In genomic region chr3:184016820-184017671, GRCh38 we compare ENCODE assay signal across 2 cellular contexts.
TF ChIP-seq lines count a peak whose summit lies in the region.

No MANE protein-coding gene starts in this region.

TF ChIP-seq in WTC11, 78 proteins besides CTCF, POLR2A, EP300 and RAD21 (continued from another document and continues in another):
- TF ChIP-seq ZNF317 (CRISPR knock-in tag; IDR thresholded peaks at IDR 0.05; ENCODE audit: borderline replicate concordance, low read depth) (no peak), NFYB (CRISPR knock-in tag; conservative IDR thresholded peaks at IDR 0.05; ENCODE audit: low read depth) (no peak), MYBL2 (CRISPR knock-in tag; IDR thresholded peaks at IDR 0.05) (no peak), FOXJ3 (CRISPR knock-in tag; IDR thresholded peaks at IDR 0.05; ENCODE audit: borderline replicate concordance) (no peak), KAT7 (CRISPR knock-in tag; IDR thresholded peaks at IDR 0.05; ENCODE audit: borderline replicate concordance) (peak; percentile 41; the same call in 1 of the 2 replicates), PREB (CRISPR knock-in tag; IDR thresholded peaks at IDR 0.05; ENCODE audit: borderline replicate concordance) (no peak; the same call in 1 of the 2 replicates), ERG (CRISPR knock-in tag; IDR thresholded peaks at IDR 0.05) (no peak), CDX4 (CRISPR knock-in tag; IDR thresholded peaks at IDR 0.05; ENCODE audit: borderline replicate concordance) (no peak), ZBTB21 (CRISPR knock-in tag; IDR thresholded peaks at IDR 0.05; ENCODE audit: borderline replicate concordance) (no peak), IRF1 (CRISPR knock-in tag; IDR thresholded peaks at IDR 0.05) (no peak), ATF2 (CRISPR knock-in tag; IDR thresholded peaks at IDR 0.05; ENCODE audit: borderline replicate concordance, low read depth) (no peak), HMGXB4 (CRISPR knock-in tag; IDR thresholded peaks at IDR 0.05) (peak; percentile 90; the same call in 1 of the 2 replicates), GABPB1 (CRISPR knock-in tag; IDR thresholded peaks at IDR 0.05) (no peak), AFF4 (CRISPR knock-in tag; IDR thresholded peaks at IDR 0.05; ENCODE audit: borderline replicate concordance) (no peak)

TF ChIP-seq in HepG2, 621 proteins besides CTCF, POLR2A, EP300 and RAD21 (continued from another document and continues in another):
- TF ChIP-seq ZNF879 (CRISPR knock-in tag; IDR thresholded peaks at IDR 0.05) (no peak), DBP (CRISPR knock-in tag; IDR thresholded peaks at IDR 0.05; ENCODE audit: not compliant biosample characterization) (peak; percentile 72), ZNF687 (CRISPR knock-in tag; IDR thresholded peaks at IDR 0.05) (no peak), ATAD3A (CRISPR knock-in tag; IDR thresholded peaks at IDR 0.05) (no peak), ZNF747 (CRISPR knock-in tag; IDR thresholded peaks at IDR 0.05; ENCODE audit: borderline replicate concordance) (0 out of 2 replicates have a peak, but pooled peaks have one; percentile 2), NKX3-1 (CRISPR knock-in tag; IDR thresholded peaks at IDR 0.05) (0 out of 2 replicates have a peak, but pooled peaks have one; percentile 40), ZNF354B (CRISPR knock-in tag; IDR thresholded peaks at IDR 0.05) (0 out of 2 replicates have a peak, but pooled peaks have one; percentile 12), E2F5 (CRISPR knock-in tag; conservative IDR thresholded peaks at IDR 0.05) (no peak), MAF1 (CRISPR knock-in tag; IDR thresholded peaks at IDR 0.05; ENCODE audit: borderline replicate concordance) (no peak; the same call in 1 of the 2 replicates), MIER3 (CRISPR knock-in tag; IDR thresholded peaks at IDR 0.05; ENCODE audit: borderline replicate concordance) (no peak), ZFX (CRISPR knock-in tag; IDR thresholded peaks at IDR 0.05; ENCODE audit: low read depth) (no peak), POLR2G (IDR thresholded peaks at IDR 0.05; ENCODE audit: low read depth, low read length) (no peak), PREB (CRISPR knock-in tag; IDR thresholded peaks at IDR 0.05) (0 out of 2 replicates have a peak, but pooled peaks have one; percentile 22), ADNP (CRISPR knock-in tag; IDR thresholded peaks at IDR 0.05) (0 out of 2 replicates have a peak, but pooled peaks have one; percentile 47), RBM22 (optimal IDR thresholded peaks at IDR 0.05; ENCODE audit: low read length) (no peak), FOXK1 (CRISPR knock-in tag; IDR thresholded peaks at IDR 0.05; ENCODE audit: borderline replicate concordance, low read depth) (no peak), NFKB2 (CRISPR knock-in tag; IDR thresholded peaks at IDR 0.05; ENCODE audit: borderline replicate concordance) (0 out of 2 replicates have a peak, but pooled peaks have one; percentile 26), HOMEZ (CRISPR knock-in tag; IDR thresholded peaks at IDR 0.05; ENCODE audit: low read depth) (no peak), TRIM24 (CRISPR knock-in tag; IDR thresholded peaks at IDR 0.05) (no peak), ZNF101 (CRISPR knock-in tag; IDR thresholded peaks at IDR 0.05; ENCODE audit: borderline replicate concordance, low read depth) (no peak), MEIS2 (CRISPR knock-in tag; IDR thresholded peaks at IDR 0.05) (peak; percentile 30; the same call in 1 of the 2 replicates), MYC (CRISPR knock-in tag; IDR thresholded peaks at IDR 0.05; ENCODE audit: borderline replicate concordance) (no peak), SAP130 (CRISPR knock-in tag; IDR thresholded peaks at IDR 0.05; ENCODE audit: low read depth) (no peak), MTA3 (CRISPR knock-in tag; IDR thresholded peaks at IDR 0.05) (no peak), ZBTB26 (CRISPR knock-in tag; IDR thresholded peaks at IDR 0.05; ENCODE audit: borderline replicate concordance) (no peak), MEF2D (CRISPR knock-in tag; IDR thresholded peaks at IDR 0.05) (no peak), KAT7 (CRISPR knock-in tag; IDR thresholded peaks at IDR 0.05; ENCODE audit: borderline replicate concordance) (no peak), ZBTB1 (CRISPR knock-in tag; IDR thresholded peaks at IDR 0.05; ENCODE audit: borderline replicate concordance) (no peak), SNAPC2 (CRISPR knock-in tag; IDR thresholded peaks at IDR 0.05) (no peak), MATR3 (CRISPR knock-in tag; IDR thresholded peaks at IDR 0.05) (0 out of 2 replicates have a peak, but pooled peaks have one; percentile 18), MLLT10 (CRISPR knock-in tag; IDR thresholded peaks at IDR 0.05) (no peak), ZNF766 (CRISPR knock-in tag; IDR thresholded peaks at IDR 0.05; ENCODE audit: borderline replicate concordance) (peak; percentile 59; the same call in 1 of the 2 replicates), ZNF709 (CRISPR knock-in tag; IDR thresholded peaks at IDR 0.05) (no peak), MED8 (CRISPR knock-in tag; IDR thresholded peaks at IDR 0.05; ENCODE audit: insufficient replicate concordance) (no peak), ZNF570 (CRISPR knock-in tag; IDR thresholded peaks at IDR 0.05; ENCODE audit: borderline replicate concordance) (no peak), CREB3 (CRISPR knock-in tag; IDR thresholded peaks at IDR 0.05) (0 out of 2 replicates have a peak, but pooled peaks have one; percentile 48), ZNF740 (CRISPR knock-in tag; IDR thresholded peaks at IDR 0.05) (0 out of 2 replicates have a peak, but pooled peaks have one; percentile 34), GMEB2 (CRISPR knock-in tag; IDR thresholded peaks at IDR 0.05; ENCODE audit: low read depth) (no peak), HOXA3 (CRISPR knock-in tag; IDR thresholded peaks at IDR 0.05) (peak; percentile 54), SIX4 (CRISPR knock-in tag; IDR thresholded peaks at IDR 0.05) (no peak), REXO4 (CRISPR knock-in tag; IDR thresholded peaks at IDR 0.05; ENCODE audit: borderline replicate concordance) (no peak), KLF11 (CRISPR knock-in tag; IDR thresholded peaks at IDR 0.05) (no peak), PRDM4 (CRISPR knock-in tag; IDR thresholded peaks at IDR 0.05; ENCODE audit: borderline replicate concordance) (no peak), KLF12 (CRISPR knock-in tag; IDR thresholded peaks at IDR 0.05; ENCODE audit: borderline replicate concordance) (no peak)
